12 cellular contexts compared by ENCODE assay signal in the genomic region with DNA sequence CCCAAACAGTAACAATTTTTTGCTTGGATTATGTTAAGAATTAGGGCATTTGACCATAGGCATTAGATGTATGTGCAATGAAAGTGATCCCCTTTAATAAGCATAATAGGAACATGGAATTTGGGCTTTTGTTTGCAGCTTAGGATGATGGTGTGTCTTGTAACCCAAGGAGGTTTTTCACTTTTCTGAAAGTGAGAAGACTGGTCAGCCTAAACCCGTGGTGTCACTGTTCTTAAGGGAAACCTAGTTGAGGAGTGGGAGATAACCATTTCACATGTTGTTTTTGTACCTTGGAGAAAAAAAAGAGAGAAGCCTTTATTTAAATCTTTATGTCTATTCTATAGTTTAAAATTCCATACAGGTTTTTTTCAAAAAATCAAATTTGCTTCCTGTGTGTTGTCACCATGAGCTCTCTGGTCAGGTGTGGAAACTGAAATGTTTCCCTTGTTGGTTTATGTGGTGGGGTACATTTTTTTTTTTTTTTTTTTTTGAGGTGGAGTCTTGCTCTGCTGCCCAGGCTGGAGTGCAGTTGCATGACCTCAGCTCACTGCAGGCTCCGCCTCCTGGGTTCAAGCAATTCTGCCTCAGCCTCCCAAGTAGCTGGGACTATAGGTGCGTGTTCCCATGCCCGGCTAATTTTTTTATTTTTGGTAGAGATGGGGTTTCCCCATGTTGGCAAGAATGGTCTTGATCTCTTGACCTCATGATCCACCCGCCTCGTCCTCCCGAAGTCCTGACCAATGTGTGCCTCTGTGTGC. TPM values are rescaled to one million over a fixed set of nuclear protein-coding genes. Genes with fewer than 3 reads are reported as not detected.
DNase-seq lines count a peak whose midpoint lies in the region; ATAC-seq and TF ChIP-seq lines count a peak whose summit lies in the region.
"Had no signal": no experiment of that assay in that cellular context is flagged by ENCODE, and none has a peak within 500 bp of the region (broad histone marks: within the 10 kb centered on the region; RNA-seq: fewer than 3 reads in every experiment).

No MANE protein-coding gene starts in this region.

- H3K27me3 ChIP-seq in stomach: no peaks in the 10 kb centered on the region
- H3K27me3 ChIP-seq: hepatocyte had no signal

- no peaks in the 10 kb centered on the region for H3K9me3 Mint-ChIP-seq in memory B cell

- H3K36me3 Mint-ChIP-seq in memory B cell: peaks cover 7% of the 10 kb centered on the region

- 93 to 100% (median 96%) methylated on average over 7 of the region's 7 CpGs for WGBS in stomach, 5 donors

- ATAC-seq in GM18870 (IDR thresholded peaks at IDR 0.05; ENCODE audit: unreplicated experiment) (peak; percentile 69), GM21717 (IDR thresholded peaks at IDR 0.05; ENCODE audit: unreplicated experiment) (peak; percentile 54), HG03571 (IDR thresholded peaks at IDR 0.05; ENCODE audit: unreplicated experiment) (peak; percentile 57), memory B cell (ENCODE audit: low read depth) (peak; percentile 60), HG03439 (IDR thresholded peaks at IDR 0.05; ENCODE audit: unreplicated experiment) (no peak)

- TF ChIP-seq POLR2A in stomach (IDR thresholded peaks at IDR 0.05): no peak

- no peak for DNase-seq in memory B cell (ENCODE audit: low spot score in 2 of 2)
- DNase-seq in NCI-H2107 (lab: John Stamatoyannopoulos, UW): no peak
- DNase-seq in stomach: no peak
- DNase-seq in AG20443 (ENCODE audit: low spot score): no peak
- DNase-seq: MV-4-11, RPMI8226 had no signal

- no peak overlapping the region for H3K4me3 ChIP-seq in stomach
- H3K4me3 ChIP-seq: HAP-1, hepatocyte had no signal

- no peak overlapping the region for H3K27ac ChIP-seq in stomach
- H3K27ac ChIP-seq: hepatocyte had no signal

- peaks cover 0 to 12% (median 5%) of the 10 kb centered on the region in 4 donors for H3K36me3 ChIP-seq in stomach
- H3K36me3 ChIP-seq: HAP-1 had no signal

- intact Hi-C loops in stomach (cut with DNase I; ENCODE audit: low total_unique reads): no loop called here

- H3K4me3 Mint-ChIP-seq in memory B cell: no peak overlapping the region

- TF ChIP-seq CTCF in stomach (IDR thresholded peaks at IDR 0.05): no peak

- H3K9me3 ChIP-seq in stomach: no peaks in the 10 kb centered on the region
- H3K9me3 ChIP-seq: HAP-1 had no signal

- TF ChIP-seq EP300 in stomach (IDR thresholded peaks at IDR 0.05): no peak

- peak overlapping the region; percentile 50 for H3K27ac Mint-ChIP-seq in memory B cell

- no peaks in the 10 kb centered on the region for H3K27me3 Mint-ChIP-seq in memory B cell

- H3K4me1 ChIP-seq in stomach: peaks cover 0 to 9% (median 0%) of the 10 kb centered on the region in 4 donors

- peaks cover 27% of the 10 kb centered on the region for H3K4me1 Mint-ChIP-seq in memory B cell

RNA-seq across cellular contexts. Expression of gene CCM2, which starts 7.7 kb away (rescaled TPM):
- 10 to 100 TPM in 4 of 5 donors, 1 to 10 TPM in 1; 1.8 to 31.7 (median 17.2) TPM for total RNA-seq in stomach
- polyA plus RNA-seq in stomach: 10 to 100 TPM; 33.1 to 39.0 (median 38.7) TPM

RNA-seq across cellular contexts. Expression of gene MYO1G, which starts 28.9 kb away (rescaled TPM):
- total RNA-seq in stomach: 10 to 100 TPM in 1 of 5 donors, 1 to 10 TPM in 4; 1.7 to 16.7 (median 4.0) TPM
- 1 to 10 TPM; 2.0 to 3.4 (median 3.2) TPM for polyA plus RNA-seq in stomach
- polyA plus RNA-seq: hepatocyte had no signal
